29 cellular contexts compared by ENCODE assay signal in genomic region chr4:95432466-95432865, GRCh38.
"Had no signal": no experiment of that assay in that cellular context is flagged by ENCODE, and none has a peak within 500 bp of the region (broad histone marks: within the 10 kb centered on the region; RNA-seq: fewer than 3 reads in every experiment).

No MANE protein-coding gene starts in this region.

- H3K27ac ChIP-seq: coronary artery, esophagus squamous epithelium, lower lobe of right lung, parathyroid adenoma, prostate gland, right atrium auricular region, suprapubic skin, transverse colon, upper lobe of right lung, uterus had no signal

- H3K4me1 ChIP-seq: esophagus squamous epithelium, lower lobe of right lung, parathyroid adenoma, prostate gland, right atrium auricular region, suprapubic skin, transverse colon, upper lobe of right lung, uterus had no signal

- H3K4me3 ChIP-seq: coronary artery, esophagus squamous epithelium, lower lobe of right lung, prostate gland, right atrium auricular region, smooth muscle cell, suprapubic skin, transverse colon, upper lobe of right lung, uterus had no signal

- H3K9me3 Mint-ChIP-seq: naive thymus-derived CD8-positive, alpha-beta T cell; neural crest cell had no signal

- DNase-seq: dermis blood vessel endothelial cell; effector memory CD8-positive, alpha-beta T cell; erythroblast; esophagus squamous epithelium; foreskin melanocyte; glutamatergic neuron; hypothalamus; immature natural killer cell; islet precursor cell; kidney glomerular epithelial cell; left colon; left ventricle myocardium superior; lower lobe of right lung; naive thymus-derived CD8-positive, alpha-beta T cell; stimulated activated CD4-positive, alpha-beta T cell treated with anti-CD3 and anti-CD28 coated beads, Interleukin-2, amount 100 ng/mL, for 24 hours; stimulated activated CD4-positive, alpha-beta T cell treated with anti-CD3 and anti-CD28 coated beads, Interleukin-4, amount 100 ng/mL, for 24 hours; stimulated activated naive CD8-positive, alpha-beta T cell treated with anti-CD3 and anti-CD28 coated beads, Interleukin-15, Interleukin-2, amounts not matched to agents 100 U/mL and 50 U/mL, for 24 hours; transverse colon; upper lobe of right lung; uterus had no signal

- H3K36me3 ChIP-seq: esophagus squamous epithelium, lower lobe of right lung, prostate gland, right atrium auricular region, suprapubic skin, transverse colon, upper lobe of right lung, uterus had no signal

- H3K4me3 Mint-ChIP-seq: effector memory CD8-positive, alpha-beta T cell; immature natural killer cell; naive thymus-derived CD8-positive, alpha-beta T cell; neural crest cell; stimulated activated memory B cell treated with anti-CD40 and anti-IgM and Interleukin-4, amounts not matched to agents 10 μg/mL and 1 μg/mL and 100 μg/mL, for 72 hours had no signal

- H3K27me3 ChIP-seq: esophagus squamous epithelium, right atrium auricular region, suprapubic skin, transverse colon, upper lobe of right lung, uterus had no signal

- H3K9me3 ChIP-seq: esophagus squamous epithelium, lower lobe of right lung, prostate gland, right atrium auricular region, suprapubic skin, transverse colon, upper lobe of right lung, uterus had no signal

- H3K27ac Mint-ChIP-seq: effector memory CD8-positive, alpha-beta T cell; immature natural killer cell; naive thymus-derived CD8-positive, alpha-beta T cell; stimulated activated memory B cell treated with anti-CD40 and anti-IgM and Interleukin-4, amounts not matched to agents 10 μg/mL and 1 μg/mL and 100 μg/mL, for 72 hours had no signal

- H3K4me1 Mint-ChIP-seq: immature natural killer cell; stimulated activated memory B cell treated with anti-CD40 and anti-IgM and Interleukin-4, amounts not matched to agents 10 μg/mL and 1 μg/mL and 100 μg/mL, for 72 hours had no signal

- H3K36me3 Mint-ChIP-seq: immature natural killer cell; naive thymus-derived CD8-positive, alpha-beta T cell; stimulated activated memory B cell treated with anti-CD40 and anti-IgM and Interleukin-4, amounts not matched to agents 10 μg/mL and 1 μg/mL and 100 μg/mL, for 72 hours had no signal

- ATAC-seq: effector memory CD8-positive, alpha-beta T cell; left colon; left ventricle myocardium superior; lower lobe of right lung; naive thymus-derived CD8-positive, alpha-beta T cell; sciatic nerve; stimulated activated memory B cell treated with anti-CD40 and anti-IgM and Interleukin-4, amounts not matched to agents 10 μg/mL and 1 μg/mL and 100 μg/mL, for 72 hours; stimulated activated naive CD8-positive, alpha-beta T cell treated with anti-CD3 and anti-CD28 coated beads, Interleukin-15, Interleukin-2, amounts not matched to agents 100 U/mL and 50 U/mL, for 24 hours; upper lobe of right lung had no signal

- H3K27me3 Mint-ChIP-seq: effector memory CD8-positive, alpha-beta T cell; stimulated activated memory B cell treated with anti-CD40 and anti-IgM and Interleukin-4, amounts not matched to agents 10 μg/mL and 1 μg/mL and 100 μg/mL, for 72 hours had no signal
